18 cellular contexts compared by ENCODE assay signal in genomic region chr12:123928274-123928865, GRCh38. TPM values are rescaled to one million over a fixed set of nuclear protein-coding genes. Genes with fewer than 3 reads are reported as not detected.
DNase-seq lines count a peak whose midpoint lies in the region; ATAC-seq and TF ChIP-seq lines count a peak whose summit lies in the region.
"Had no signal": no experiment of that assay in that cellular context is flagged by ENCODE, and none has a peak within 500 bp of the region (broad histone marks: within the 10 kb centered on the region; RNA-seq: fewer than 3 reads in every experiment).

No MANE protein-coding gene starts in this region.

- intact Hi-C loops in esophagus muscularis mucosa (cut with DNase I), result no loop called here
- intact Hi-C loops in mucosa of descending colon (cut with DNase I, micrococcal nuclease), result no loop called here

- WGBS in esophagus muscularis mucosa, result 87% methylated on average over 9 of the region's 15 CpGs

- no peak for TF ChIP-seq POLR2A in esophagus muscularis mucosa (IDR thresholded peaks at IDR 0.05; ENCODE audit: low read depth)
- TF ChIP-seq POLR2A in GM18505 (IDR thresholded peaks at IDR 0.05; ENCODE audit: borderline replicate concordance, extremely low read depth, insufficient read depth, insufficient read length), result no peak

- no peaks in the 10 kb centered on the region for H3K36me3 ChIP-seq in WERI-Rb-1
- no peaks in the 10 kb centered on the region for H3K36me3 ChIP-seq in esophagus muscularis mucosa
- H3K36me3 ChIP-seq in mucosa of descending colon (ENCODE audit: low read depth), result no peaks in the 10 kb centered on the region
- H3K36me3 ChIP-seq: heart right ventricle had no signal

- peak; percentile 47 for DNase-seq in CMK (ENCODE audit: low read depth)
- DNase-seq in NCI-H2107 treated with DMSO at 0.1 percent for 48 hours (lab: John Stamatoyannopoulos, UW; ENCODE audit: unreplicated experiment), result peak; percentile 67
- DNase-seq in WERI-Rb-1, result peak; percentile 65
- no peak for DNase-seq in mucosa of gallbladder (ENCODE audit: low spot score)
- DNase-seq in esophagus muscularis mucosa (ENCODE audit: extremely low spot score), result no peak
- no peak for DNase-seq in mucosa of descending colon
- DNase-seq: activated CD4-positive, alpha-beta T cell treated with anti-CD3 and anti-CD28 coated beads for 36 hours; activated CD8-positive, alpha-beta memory T cell treated with anti-CD3 and anti-CD28 coated beads, Interleukin-2, amount 50 U/mL, for 4 hours; activated naive CD4-positive, alpha-beta T cell treated with anti-CD3 and anti-CD28 coated beads for 36 hours; body of pancreas; dermis blood vessel endothelial cell; HCEC 1CT; heart right ventricle; NCI-H2227 treated with DMSO at 0.1 percent for 48 hours; T-helper 2 cell had no signal

- H3K27ac ChIP-seq in WERI-Rb-1 (no peak overlapping the region), esophagus muscularis mucosa (replicated peaks in 1 of 4) (no peak overlapping the region)
- H3K27ac ChIP-seq: body of pancreas, heart right ventricle had no signal

- H3K4me1 ChIP-seq in esophagus muscularis mucosa, result no peaks in the 10 kb centered on the region
- H3K4me1 ChIP-seq in mucosa of descending colon (ENCODE audit: low read depth), result no peaks in the 10 kb centered on the region
- H3K4me1 ChIP-seq: body of pancreas had no signal

- H3K4me3 ChIP-seq in WERI-Rb-1 (ENCODE audit: low read depth, low read length) (no peak overlapping the region), esophagus muscularis mucosa (no peak overlapping the region), mucosa of descending colon (no peak overlapping the region)
- H3K4me3 ChIP-seq: body of pancreas, heart right ventricle had no signal

- no peaks in the 10 kb centered on the region for H3K9me3 ChIP-seq in WERI-Rb-1 (ENCODE audit: severe bottlenecking)
- no peaks in the 10 kb centered on the region for H3K9me3 ChIP-seq in esophagus muscularis mucosa
- H3K9me3 ChIP-seq in mucosa of descending colon, result no peaks in the 10 kb centered on the region
- H3K9me3 ChIP-seq: body of pancreas, heart right ventricle had no signal

- TF ChIP-seq CTCF in GM12874 (IDR thresholded peaks at IDR 0.05; ENCODE audit: insufficient read depth, low read depth, low read length) (0 out of 2 replicates have a peak, but pooled peaks have one; percentile 7), WERI-Rb-1 (IDR thresholded peaks at IDR 0.05; ENCODE audit: low read depth, low read length) (peak; percentile 51), esophagus muscularis mucosa (IDR thresholded peaks at IDR 0.05) (no peak), mucosa of descending colon (IDR thresholded peaks at IDR 0.05) (no peak)

- ATAC-seq in mucosa of descending colon, result no peak
- no peak for ATAC-seq in GM18505 (IDR thresholded peaks at IDR 0.05; ENCODE audit: unreplicated experiment)
- ATAC-seq: activated CD4-positive, alpha-beta T cell treated with anti-CD3 and anti-CD28 coated beads for 36 hours; body of pancreas; esophagus mucosa had no signal

- H3K27me3 ChIP-seq in WERI-Rb-1 (ENCODE audit: insufficient read depth, low read depth, severe bottlenecking), result no peaks in the 10 kb centered on the region
- H3K27me3 ChIP-seq in esophagus muscularis mucosa, result peaks cover 0 to 3% (median 0%) of the 10 kb centered on the region in 4 donors
- H3K27me3 ChIP-seq: body of pancreas had no signal

- TF ChIP-seq EP300 in esophagus muscularis mucosa (IDR thresholded peaks at IDR 0.05), result no peak

RNA-seq across cellular contexts. Expression of gene CCDC92, which starts 44.3 kb away (rescaled TPM):
- total RNA-seq in mucosa of gallbladder, result 45.6 TPM
- total RNA-seq in esophagus muscularis mucosa, result 10 to 100 TPM; 42.2 to 66.3 (median 54.1) TPM
- total RNA-seq in mucosa of descending colon, result 10 to 100 TPM; 17.7 to 47.2 (median 25.6) TPM

RNA-seq across cellular contexts. Expression of gene ZNF664, which starts 44.6 kb away (rescaled TPM):
- total RNA-seq in mucosa of gallbladder (146 TPM), esophagus muscularis mucosa (10 to 100 TPM; 58.5 to 76.4 (median 70.3) TPM), mucosa of descending colon (100 to 1,000 TPM; 101 to 132 (median 101) TPM)

Comparison
In these comparisons a context has a peak if more than half of its experiments do, and no peak if none do; other contexts are left out.
1. DNase-seq: peak in CMK (single experiment), NCI-H2107 treated with DMSO at 0.1 percent for 48 hours (single experiment) and WERI-Rb-1 (single experiment); none in mucosa of gallbladder (single experiment), esophagus muscularis mucosa (single experiment) and mucosa of descending colon (0 of 3).
2. CTCF ChIP-seq: peak in GM12874 (single experiment) and WERI-Rb-1 (single experiment); none in esophagus muscularis mucosa (0 of 3) and mucosa of descending colon (single experiment).